ENCODE assay signal across 21 cellular contexts in genomic region chr3:141663993-141664392, GRCh38.
DNase-seq lines count a peak whose midpoint lies in the region; ATAC-seq and TF ChIP-seq lines count a peak whose summit lies in the region.
"Had no signal": no experiment of that assay in that cellular context is flagged by ENCODE, and none has a peak within 500 bp of the region (broad histone marks: within the 10 kb centered on the region; RNA-seq: fewer than 3 reads in every experiment).

No MANE protein-coding gene starts in this region.

- TF ChIP-seq CTCF in left ventricle myocardium inferior (IDR thresholded peaks at IDR 0.05; ENCODE audit: borderline replicate concordance), result no peak
- no peak for TF ChIP-seq CTCF in fibroblast of mammary gland (conservative IDR thresholded peaks at IDR 0.05; ENCODE audit: control insufficient read depth, insufficient read depth, low read depth, low read length)
- TF ChIP-seq CTCF in ascending aorta (IDR thresholded peaks at IDR 0.05), result no peak

- H3K4me3 ChIP-seq in left ventricle myocardium inferior (no peak overlapping the region), fibroblast of mammary gland (ENCODE audit: control insufficient read depth, low read depth, low read length) (no peak overlapping the region), mesendoderm (ENCODE audit: low read length) (no peak overlapping the region), ascending aorta (no peak overlapping the region)
- H3K4me3 ChIP-seq: suprapubic skin had no signal

- H3K27me3 ChIP-seq in left ventricle myocardium inferior (ENCODE audit: low read depth), result no peaks in the 10 kb centered on the region
- H3K27me3 ChIP-seq in mesendoderm (ENCODE audit: insufficient read depth, low read length, poor library complexity), result no peaks in the 10 kb centered on the region
- H3K27me3 ChIP-seq in ascending aorta, result no peaks in the 10 kb centered on the region

- no peak overlapping the region for H4K5ac ChIP-seq in mesendoderm (ENCODE audit: low read length)

- no CpG with 5 or more reads among the region's 8 CpGs for WGBS in mesendoderm (ENCODE audit: extremely low coverage, insufficient coverage, low lambda C conversion rate)

- peaks cover 22% of the 10 kb centered on the region for H3K4me1 ChIP-seq in left ventricle myocardium inferior
- H3K4me1 ChIP-seq in mesendoderm (ENCODE audit: control insufficient read depth, low read depth, low read length), result peaks cover 7% of the 10 kb centered on the region
- no peaks in the 10 kb centered on the region for H3K4me1 ChIP-seq in ascending aorta

- H3K36me3 ChIP-seq in left ventricle myocardium inferior (no peaks in the 10 kb centered on the region), mesendoderm (ENCODE audit: control insufficient read depth, insufficient read depth, low read length) (no peaks in the 10 kb centered on the region), ascending aorta (no peaks in the 10 kb centered on the region)
- H3K36me3 ChIP-seq: suprapubic skin had no signal

- no peak overlapping the region for H3K23ac ChIP-seq in mesendoderm (ENCODE audit: low read length)

- peak; percentile 21 for ATAC-seq in Right ventricle myocardium superior (ENCODE audit: poor library complexity)
- no peak for ATAC-seq in GM21423 (IDR thresholded peaks at IDR 0.05; ENCODE audit: unreplicated experiment)
- ATAC-seq: SK-N-SH treated with all-trans-retinoic acid at 6 μM for 48 hours had no signal

- H3K27ac ChIP-seq in left ventricle myocardium inferior (replicated peaks) (no peak overlapping the region), mesendoderm (ENCODE audit: low read depth, low read length) (no peak overlapping the region), ascending aorta (no peak overlapping the region)
- H3K27ac ChIP-seq: suprapubic skin had no signal

- no peak overlapping the region for H2BK15ac ChIP-seq in mesendoderm (replicated peaks; ENCODE audit: low read depth)

- H2AK5ac ChIP-seq in mesendoderm (ENCODE audit: low read length), result no peak overlapping the region

- DNase-seq in Right ventricle myocardium superior (no peak), left ventricle myocardium inferior (no peak), fibroblast of mammary gland (ENCODE audit: low read depth) (peak; percentile 62), mesendoderm (peak; percentile 42), HEK293T (ENCODE audit: extremely low spot score) (no peak), ascending aorta (ENCODE audit: low spot score in 2 of 2) (no peak), middle frontal gyrus (ENCODE audit: extremely low spot score, low spot score) (no peak)
- DNase-seq: 8988T; activated CD4-positive, alpha-beta T cell treated with anti-CD3 and anti-CD28 coated beads, Interleukin-2, amount 10 ng/mL, durations not matched to agents 7 days and 5 days; activated T-cell treated with anti-CD3 and anti-CD28 coated beads for 4 hours; CD4-positive, CD25-positive, alpha-beta regulatory T cell; cerebellar nuclear complex; kidney glomerular epithelial cell; MM.1S; naive B cell; NCI-H187 treated with DMSO at 0.1 percent for 48 hours; stimulated activated CD4-positive, alpha-beta T cell treated with anti-CD3 and anti-CD28 coated beads, Interleukin-4, amount 100 ng/mL, for 1 hour; stimulated activated CD8-positive, alpha-beta memory T cell treated with anti-CD3 and anti-CD28 coated beads, Interleukin-4, amount 100 ng/mL, for 48 hours had no signal

- intact Hi-C loops in Right ventricle myocardium superior (cut with DNase I), result no loop called here
- intact Hi-C loops in left ventricle myocardium inferior (cut with micrococcal nuclease), result no loop called here
- intact Hi-C loops in ascending aorta (cut with DNase I), result loop anchor here (5.0 kb wide), 1 partner anchor 82 kb away; no protein-coding TSS in a partner anchor

- H4K8ac ChIP-seq in mesendoderm (ENCODE audit: low read depth, low read length), result no peak overlapping the region

- no peak overlapping the region for H3K56ac ChIP-seq in mesendoderm (ENCODE audit: low read length)

- H3K79me1 ChIP-seq in mesendoderm (ENCODE audit: low read length), result no peaks in the 10 kb centered on the region

- H3K4ac ChIP-seq in mesendoderm (ENCODE audit: low read depth, low read length), result no peak overlapping the region

- no peak overlapping the region for H2BK120ac ChIP-seq in mesendoderm (ENCODE audit: low read depth, low read length)

- POLR2A ChIA-PET in HEK293T (lab: Yijun Ruan, JAX), result no interaction called here

- no peak overlapping the region for H2BK5ac ChIP-seq in mesendoderm (ENCODE audit: low read length)

- H3K79me2 ChIP-seq in mesendoderm (ENCODE audit: control insufficient read depth, insufficient read depth, low read length), result no peaks in the 10 kb centered on the region

- H3K9me3 ChIP-seq in left ventricle myocardium inferior (replicated peaks) (peaks cover 4% of the 10 kb centered on the region), ascending aorta (no peaks in the 10 kb centered on the region)
- H3K9me3 ChIP-seq: suprapubic skin had no signal

- no peak overlapping the region for H3K18ac ChIP-seq in mesendoderm (ENCODE audit: low read length)

- no peak overlapping the region for H3K4me2 ChIP-seq in mesendoderm (ENCODE audit: low read length)

- H3K9ac ChIP-seq in mesendoderm (ENCODE audit: low read length), result no peak overlapping the region

- CTCF ChIA-PET in HEK293T (lab: Yijun Ruan, JAX), result no interaction called here

TF ChIP-seq in HEK293T, 16 proteins besides CTCF, POLR2A, EP300 and RAD21:
- TF ChIP-seq BHLHE40 (IDR thresholded peaks at IDR 0.05; ENCODE audit: borderline replicate concordance), result no peak
- TF ChIP-seq ARNT (IDR thresholded peaks at IDR 0.05), result no peak
- no peak for TF ChIP-seq SUZ12 (IDR thresholded peaks at IDR 0.05)

Comparison
In these comparisons a context has a peak if more than half of its experiments do, and no peak if none do; other contexts are left out.
1. DNase-seq: peak in fibroblast of mammary gland (single experiment) and mesendoderm (single experiment); none in Right ventricle myocardium superior (single experiment), left ventricle myocardium inferior (single experiment), HEK293T (single experiment), ascending aorta (0 of 2) and middle frontal gyrus (single experiment).